ENCODE assay signal across 3 cellular contexts in genomic region chr17:68403837-68404236, GRCh38.
TF ChIP-seq lines count a peak whose summit lies in the region.

No MANE protein-coding gene starts in this region.

TF ChIP-seq in HEK293, 187 proteins besides CTCF, POLR2A, EP300 and RAD21:
- peak; percentile 96 for TF ChIP-seq ZNF146 (tag by site-specific recombination; IDR thresholded peaks at IDR 0.05)
- 0 out of 2 replicates have a peak, but pooled peaks have one; percentile 35 for TF ChIP-seq ZNF580 (tag by site-specific recombination; IDR thresholded peaks at IDR 0.05)
- 0 out of 2 replicates have a peak, but pooled peaks have one; percentile 23 for TF ChIP-seq ZNF280D (tag by site-specific recombination; IDR thresholded peaks at IDR 0.05)

TF ChIP-seq in K562, 482 proteins besides CTCF, POLR2A, EP300 and RAD21:
- TF ChIP-seq ZNF146 (CRISPR knock-in tag; IDR thresholded peaks at IDR 0.05; ENCODE audit: unreplicated experiment), result peak; percentile 39

TF ChIP-seq in HepG2, 621 proteins besides CTCF, POLR2A, EP300 and RAD21:
- peak; percentile 38; the same call in 1 of the 2 replicates for TF ChIP-seq MNT (IDR thresholded peaks at IDR 0.05)
